14 cellular contexts compared by ENCODE assay signal in the genomic region with DNA sequence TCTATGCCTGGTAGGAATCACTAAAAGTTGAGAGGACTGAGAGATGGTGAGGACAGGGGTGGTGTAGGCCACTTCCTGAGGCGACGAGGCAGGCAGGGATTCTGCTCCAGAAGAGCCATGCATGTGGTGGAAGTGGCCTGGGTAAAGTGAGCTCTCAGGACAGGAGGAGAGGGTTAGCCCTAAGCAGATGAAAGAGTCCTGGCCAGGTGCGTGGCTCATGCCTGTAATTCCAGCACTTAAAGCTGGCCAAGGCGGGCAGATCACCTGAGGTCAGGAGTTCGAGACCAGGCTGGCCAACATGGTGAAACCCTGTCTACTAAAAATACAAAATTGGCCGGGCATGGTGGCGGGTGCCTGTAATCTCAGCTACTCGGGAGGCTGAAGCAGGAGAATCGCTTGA. TPM values are rescaled to one million over a fixed set of nuclear protein-coding genes. Genes with fewer than 3 reads are reported as not detected.
DNase-seq lines count a peak whose midpoint lies in the region; ATAC-seq, FAIRE-seq and TF ChIP-seq lines count a peak whose summit lies in the region.
"Had no signal": no experiment of that assay in that cellular context is flagged by ENCODE, and none has a peak within 500 bp of the region (broad histone marks: within the 10 kb centered on the region; RNA-seq: fewer than 3 reads in every experiment).

No MANE protein-coding gene starts in this region.

- TF ChIP-seq CTCF in HCT116 (IDR thresholded peaks at IDR 0.05 in 2 of 3, conservative IDR thresholded peaks at IDR 0.05 in 1 of 3; ENCODE audit: borderline replicate concordance in 1 of 3, insufficient read depth in 1 of 3, low read depth in 2 of 3, low read length in 2 of 3): no peak
- no peak for TF ChIP-seq CTCF in GM12878 (IDR thresholded peaks at IDR 0.05 in 2 of 3, conservative IDR thresholded peaks at IDR 0.05 in 1 of 3; ENCODE audit: control insufficient read depth in 2 of 3, extremely low read depth in 1 of 3, insufficient read depth in 1 of 3, low read depth in 3 of 3, low read length in 3 of 3)
- no peak for TF ChIP-seq CTCF in natural killer cell (IDR thresholded peaks at IDR 0.05)

- peaks cover 28 to 42% (median 35%) of the 10 kb centered on the region in 3 donors for H3K4me1 Mint-ChIP-seq in CD8-positive, alpha-beta memory T cell
- H3K4me1 Mint-ChIP-seq in natural killer cell: peaks cover 21 to 24% of the 10 kb centered on the region in 2 donors

- H3K79me2 ChIP-seq in HCT116 (ENCODE audit: insufficient read depth, low read length): peaks cover 25% of the 10 kb centered on the region
- peaks cover 9% of the 10 kb centered on the region for H3K79me2 ChIP-seq in GM12878 (ENCODE audit: control insufficient read depth, insufficient read depth, low read length)

- in situ Hi-C loops in GM12878 (cut with MboI): no loop called here

- no peaks in the 10 kb centered on the region for H3K9me2 ChIP-seq in HCT116 (ENCODE audit: insufficient read depth)

- H3K4me3 ChIP-seq in CD8-positive, alpha-beta memory T cell (ENCODE audit: low read length): no peak overlapping the region
- no peak overlapping the region for H3K4me3 ChIP-seq in HCT116 (replicated peaks in 1 of 2; ENCODE audit: low read depth in 1 of 2, low read length in 2 of 2)
- H3K4me3 ChIP-seq in GM12878: no peak overlapping the region
- H3K4me3 ChIP-seq: left lung, thyroid gland had no signal

- H3K4me2 ChIP-seq in HCT116 (ENCODE audit: low read length): no peak overlapping the region
- H3K4me2 ChIP-seq in GM12878 (ENCODE audit: control insufficient read depth, insufficient read depth): no peak overlapping the region

- SMC1A ChIA-PET in GM12878 (lab: Charles Lee; ENCODE audit: uncharacterized antibody, unreplicated experiment): no interaction called here

- no peaks in the 10 kb centered on the region for H3K9me3 Mint-ChIP-seq in CD8-positive, alpha-beta memory T cell
- H3K9me3 Mint-ChIP-seq in natural killer cell: no peaks in the 10 kb centered on the region

- TF ChIP-seq POLR2A in HCT116 (IDR thresholded peaks at IDR 0.05; ENCODE audit: borderline replicate concordance, extremely low read depth, insufficient read depth, insufficient read length): no peak
- peak; percentile 34; the same call in 1 of the 2 replicates for TF ChIP-seq POLR2A in GM12878 (IDR thresholded peaks at IDR 0.05; ENCODE audit: low read depth, low read length)

- CTCF ChIA-PET in CD8-positive, alpha-beta memory T cell (lab: Charles Lee): interaction anchor here (0.9 to 1.5 kb wide), 3 partner anchors 10 to 18 kb away, joined by 3 to 6 read pairs (median 4); no protein-coding TSS in a partner anchor
- CTCF ChIA-PET in HCT116 (lab: Charles Lee) (interaction anchor here (1.6 kb wide), 1 partner anchor 15 kb away, joined by 5 read pairs; no protein-coding TSS in a partner anchor), GM12878 (lab: Yijun Ruan, JAX) (no interaction called here)

- BruUV-seq in HCT116 (replicated peaks; lab: Mats Ljungman, UMichigan): no TSS peak
- BruUV-seq in GM12878 (replicated peaks; lab: Mats Ljungman, UMichigan): no TSS peak

- no peak for TF ChIP-seq EP300 in GM12878 (IDR thresholded peaks at IDR 0.05; ENCODE audit: borderline replicate concordance in 1 of 2, control insufficient read depth in 1 of 2, low read depth in 2 of 2, low read length in 2 of 2)

- H4K20me1 ChIP-seq in HCT116 (ENCODE audit: insufficient read depth) (peaks cover 28% of the 10 kb centered on the region; the same call in 1 of the 2 replicates), GM12878 (ENCODE audit: control insufficient read depth, insufficient read depth) (no peaks in the 10 kb centered on the region)

- peaks cover 17 to 52% (median 30%) of the 10 kb centered on the region in 3 donors for H3K36me3 Mint-ChIP-seq in CD8-positive, alpha-beta memory T cell
- peaks cover 18% of the 10 kb centered on the region for H3K36me3 Mint-ChIP-seq in natural killer cell

- H3K36me3 ChIP-seq in CD8-positive, alpha-beta memory T cell (ENCODE audit: insufficient read depth, low read length): peaks cover 39% of the 10 kb centered on the region
- H3K36me3 ChIP-seq in HCT116 (ENCODE audit: control insufficient read depth in 1 of 2, insufficient read depth in 2 of 2, low read length in 2 of 2) (peaks cover 36 to 41% of the 10 kb centered on the region in 2 experiments), GM12878 (ENCODE audit: control insufficient read depth in 2 of 2, insufficient read depth in 2 of 2, low read length in 1 of 2) (peaks cover 10 to 35% of the 10 kb centered on the region in 2 experiments)

- FAIRE-seq in GM12878 (lab: Jason Lieb, UNC): no peak
- FAIRE-seq: endometrium had no signal

- H3K27ac ChIP-seq in CD8-positive, alpha-beta memory T cell (ENCODE audit: low read depth, low read length): no peak overlapping the region
- H3K27ac ChIP-seq in HCT116 (ENCODE audit: low read depth, low read length) (peak overlapping the region; percentile 41), GM12878 (ENCODE audit: control insufficient read depth, insufficient read depth) (no peak overlapping the region)
- H3K27ac ChIP-seq: left lung, thyroid gland had no signal

- H3K9me3 ChIP-seq in CD8-positive, alpha-beta memory T cell (ENCODE audit: low read length): no peaks in the 10 kb centered on the region
- H3K9me3 ChIP-seq in HCT116 (ENCODE audit: control insufficient read depth in 1 of 2, insufficient read depth in 1 of 2, low read depth in 1 of 2, low read length in 2 of 2): peaks cover 0 to 2% of the 10 kb centered on the region in 2 experiments; a peak in 1 of 4 replicates
- H3K9me3 ChIP-seq in GM12878 (replicated peaks; ENCODE audit: control insufficient read depth, insufficient read depth, low read length): no peaks in the 10 kb centered on the region; the same call in 2 of the 3 replicates
- H3K9me3 ChIP-seq: left lung, thyroid gland had no signal

- no peaks in the 10 kb centered on the region for H3K27me3 Mint-ChIP-seq in CD8-positive, alpha-beta memory T cell
- no peaks in the 10 kb centered on the region for H3K27me3 Mint-ChIP-seq in natural killer cell (ENCODE audit: low read depth in 2 of 2)

- RAD21 ChIA-PET in HCT116 (lab: Charles Lee; ENCODE audit: low non-redundant PET in 1 of 2, low total read pairs in 2 of 2, uncharacterized antibody in 2 of 2, unreplicated experiment in 2 of 2): no interaction called here
- RAD21 ChIA-PET in GM12878 (lab: Charles Lee; ENCODE audit: unreplicated experiment): no interaction called here

- peak overlapping the region in 5 of 8 donors; percentile 19 to 83 (median 70) for H3K27ac Mint-ChIP-seq in CD8-positive, alpha-beta memory T cell
- peak overlapping the region; percentile 15 to 95 for H3K27ac Mint-ChIP-seq in natural killer cell

- WGBS in GM12878 (ENCODE audit: insufficient coverage, insufficient replicate concordance, low lambda C conversion rate, missing lambda C conversion rate): 92% methylated on average over 9 of the region's 9 CpGs

- intact Hi-C loops in HCT116 (cut with micrococcal nuclease): loop anchor here (1.0 kb wide), 1 partner anchor 8 kb away; no protein-coding TSS in a partner anchor
- intact Hi-C loops in GM12878 (cut with micrococcal nuclease; ENCODE audit: unreplicated experiment): no loop called here
- intact Hi-C loops in natural killer cell (cut with micrococcal nuclease): no loop called here

- no peak for DNase-seq in CD8-positive, alpha-beta memory T cell
- DNase-seq in HCT116 (ENCODE audit: low read depth, low spot score): no peak
- no peak for DNase-seq in GM12878 (ENCODE audit: low read depth, low spot score)
- no peak for DNase-seq in natural killer cell
- DNase-seq in NCI-H2227 treated with DMSO at 0.1 percent for 48 hours (lab: John Stamatoyannopoulos, UW): no peak
- DNase-seq in NCI-H345 (lab: John Stamatoyannopoulos, UW): no peak
- DNase-seq in NCI-H774 (lab: John Stamatoyannopoulos, UW): no peak
- DNase-seq: foreskin melanocyte, left lung, NCI-H1048, NCI-H2081 treated with DMSO at 0.1 percent for 48 hours, NCI-H748 treated with DMSO at 0.1 percent for 48 hours, thyroid gland had no signal

- no peaks in the 10 kb centered on the region for H3K27me3 ChIP-seq in CD8-positive, alpha-beta memory T cell (ENCODE audit: insufficient read depth, low read length, poor library complexity, severe bottlenecking)
- H3K27me3 ChIP-seq in HCT116 (ENCODE audit: insufficient read depth, low read length) (no peaks in the 10 kb centered on the region), GM12878 (replicated peaks in 1 of 2; ENCODE audit: control insufficient read depth in 2 of 2, insufficient read depth in 2 of 2, low read length in 1 of 2) (no peaks in the 10 kb centered on the region)
- H3K27me3 ChIP-seq: left lung, thyroid gland had no signal

- TF ChIP-seq RAD21 in HCT116 (IDR thresholded peaks at IDR 0.05; ENCODE audit: low read depth): no peak
- TF ChIP-seq RAD21 in GM12878 (IDR thresholded peaks at IDR 0.05; ENCODE audit: insufficient read depth, low read depth, low read length): no peak

- ATAC-seq in HCT116 (peak; percentile 12; the same call in 1 of the 2 replicates), GM12878 (no peak), natural killer cell (peak in 1 of 3 donors; percentile 22)
- ATAC-seq: left lung had no signal

- no peak overlapping the region for H3K4me3 Mint-ChIP-seq in CD8-positive, alpha-beta memory T cell
- H3K4me3 Mint-ChIP-seq in natural killer cell: no peak overlapping the region

- peaks cover 15% of the 10 kb centered on the region for H3K4me1 ChIP-seq in CD8-positive, alpha-beta memory T cell (ENCODE audit: insufficient read depth, low read length)
- peaks cover 2 to 3% of the 10 kb centered on the region in 2 experiments; a peak in 2 of 4 replicates for H3K4me1 ChIP-seq in HCT116 (ENCODE audit: control insufficient read depth in 1 of 2, insufficient read depth in 2 of 2, low read length in 2 of 2)
- no peaks in the 10 kb centered on the region for H3K4me1 ChIP-seq in GM12878 (ENCODE audit: control insufficient read depth, insufficient read depth, low read length)

- no peak overlapping the region for H3K9ac ChIP-seq in HCT116 (ENCODE audit: low read length)
- H3K9ac ChIP-seq in GM12878 (ENCODE audit: control insufficient read depth, insufficient read depth, low read length): no peak overlapping the region

- POLR2A ChIA-PET in CD8-positive, alpha-beta memory T cell (lab: Charles Lee): no interaction called here
- POLR2A ChIA-PET in HCT116 (lab: Charles Lee) (interaction anchor here (1.2 to 1.6 kb wide), 2 partner anchors 11 to 15 kb away, joined by 5 read pairs; no protein-coding TSS in a partner anchor), GM12878 (lab: Charles Lee) (interaction anchor here (0.7 kb wide), 1 partner anchor 123 kb away, joined by 3 read pairs; no protein-coding TSS in a partner anchor)

- H2AFZ ChIP-seq in HCT116 (ENCODE audit: low read depth, low read length, poor library complexity, severe bottlenecking) (no peak overlapping the region), GM12878 (ENCODE audit: control insufficient read depth, low read depth, low read length) (no peak overlapping the region)

RNA-seq across cellular contexts. Expression of a gene that starts 8.5 kb away (rescaled TPM):
- total RNA-seq in CD8-positive, alpha-beta memory T cell: 1,000 to 10,000 TPM; 1,459 to 1,586 TPM
- polyA plus RNA-seq in CD8-positive, alpha-beta memory T cell: 579 TPM
- total RNA-seq in HCT116 (2021; ENCODE audit: unreplicated experiment): 1,380 TPM
- 597 and 977 TPM in 2 replicates for polyA plus RNA-seq in HCT116 (2012)
- 199 and 205 TPM in 2 replicates for total RNA-seq in GM12878 (2013; cell fraction: nucleolus; rRNA removed)
- total RNA-seq in GM12878 (2014; rRNA removed): 338 and 346 TPM in 2 replicates
- total RNA-seq in GM12878 (2014; rRNA removed; fragmentation: Illumina TruSeq; extraction: Trizol): 262 and 271 TPM in 2 replicates
- 590 and 599 TPM in 2 replicates for total RNA-seq in GM12878 (2021)
- polyA plus RNA-seq in GM12878 (2011; ENCODE audit: low read depth): 318 TPM
- polyA plus RNA-seq in GM12878 (2011; rRNA removed): 679 and 903 TPM in 2 replicates
- 242 and 272 TPM in 2 replicates for polyA plus RNA-seq in GM12878 (2011; cell fraction: cytosol; rRNA removed)
- 184 and 273 TPM in 2 replicates for polyA plus RNA-seq in GM12878 (2011; cell fraction: nucleus; rRNA removed)
- polyA plus RNA-seq in GM12878 (2012): 360 and 494 TPM in 2 replicates
- 1,054 and 1,264 TPM in 2 replicates for polyA plus RNA-seq in GM12878 (2014; fragmentation: Illumina TruSeq; extraction: Trizol)
- polyA plus RNA-seq in GM12878 (2014; fragmentation: Nextera tagmentation; extraction: Ambion mirVana): 100 to 1,000 TPM; 555 to 817 TPM
- 439 and 489 TPM in 2 replicates for polyA plus RNA-seq in GM12878 (2014; rRNA removed)
- polyA plus RNA-seq in GM12878 (2016; fragmentation: Nextera tagmentation; extraction: Ambion mirVana): 1,000 to 10,000 TPM; 1,313 to 1,315 TPM
- 367 and 534 TPM in 2 replicates for polyA minus RNA-seq in GM12878 (2011; rRNA and poly(A)+ RNA removed)
- polyA minus RNA-seq in GM12878 (2011; cell fraction: cytosol; rRNA and poly(A)+ RNA removed): 406 and 527 TPM in 2 replicates
- polyA minus RNA-seq in GM12878 (2011; cell fraction: nucleus; rRNA and poly(A)+ RNA removed): 126 and 179 TPM in 2 replicates
- 100 to 1,000 TPM; 470 to 665 (median 663) TPM for total RNA-seq in natural killer cell
